In the genomic region with DNA sequence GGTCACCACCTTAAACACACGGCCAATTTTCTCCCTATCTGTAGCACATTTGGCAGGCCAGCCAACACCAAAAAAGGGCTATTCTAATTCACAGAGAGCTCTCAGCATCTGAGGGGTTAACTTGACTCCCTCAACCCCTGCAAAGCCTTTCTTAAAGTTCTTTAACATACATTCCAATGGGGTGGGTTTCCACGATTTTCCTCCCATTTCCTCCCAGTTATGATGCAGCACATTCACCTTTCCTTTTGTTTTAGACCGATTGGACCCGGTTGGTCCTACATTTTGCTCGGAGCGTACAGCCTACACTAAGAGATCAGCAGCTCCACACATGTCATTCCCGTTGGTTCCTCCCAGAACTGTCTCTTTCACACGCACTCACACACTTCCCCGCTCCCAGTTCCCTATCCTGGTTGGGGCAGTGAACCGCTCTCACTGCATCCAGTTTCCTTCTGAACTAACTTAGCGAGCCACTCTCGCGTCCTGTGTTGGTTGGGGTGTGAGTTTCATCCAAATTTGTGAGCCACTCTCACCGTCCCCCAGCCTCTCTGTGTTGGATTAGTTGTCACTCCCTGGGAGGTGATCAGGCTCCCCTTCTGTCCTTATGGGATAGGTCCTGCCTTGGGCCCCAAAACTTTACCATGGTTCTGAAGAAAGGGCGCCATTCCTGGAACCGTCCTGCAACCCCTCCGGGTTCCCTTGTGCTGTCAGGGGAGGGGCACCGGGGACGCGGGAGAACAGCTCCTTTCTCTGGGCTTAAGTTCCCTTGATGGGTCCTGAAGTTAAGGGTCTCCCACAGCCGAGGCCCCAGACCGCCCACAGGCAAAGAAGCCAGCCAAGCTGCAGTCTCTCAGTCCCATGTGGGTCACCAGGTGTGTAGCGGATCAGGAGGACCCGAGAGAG, we compare ENCODE assay signal across 11 cellular contexts. TPM values are rescaled to one million over a fixed set of nuclear protein-coding genes. Genes with fewer than 3 reads are reported as not detected.
DNase-seq lines count a peak whose midpoint lies in the region; ATAC-seq and TF ChIP-seq lines count a peak whose summit lies in the region.
"Had no signal": no experiment of that assay in that cellular context is flagged by ENCODE, and none has a peak within 500 bp of the region (broad histone marks: within the 10 kb centered on the region; RNA-seq: fewer than 3 reads in every experiment).

No MANE protein-coding gene starts in this region.

- no peaks in the 10 kb centered on the region for H3K9me3 ChIP-seq in iPS-20b (ENCODE audit: insufficient read depth, low read depth, low read length)
- H3K9me3 ChIP-seq: thoracic aorta had no signal

- no peaks in the 10 kb centered on the region for H3K9me3 Mint-ChIP-seq in T-helper 2 cell treated with Interferon-gamma antibody and Interleukin-4, amounts not matched to agents 5 μg/mL and 100 μg/mL, for 36 hours

- no peaks in the 10 kb centered on the region for H3K36me3 ChIP-seq in iPS-20b (ENCODE audit: insufficient read depth, low read depth, low read length)
- H3K36me3 ChIP-seq: thoracic aorta had no signal

- H3K9ac ChIP-seq in iPS-20b (ENCODE audit: low read depth, low read length): peak overlapping the region; percentile 68

- peaks cover 30% of the 10 kb centered on the region for H3K4me1 ChIP-seq in iPS-20b (ENCODE audit: insufficient read depth, low read length)

- H3K27me3 ChIP-seq in iPS-20b (ENCODE audit: insufficient read depth, low read length): no peaks in the 10 kb centered on the region

- no peaks in the 10 kb centered on the region for H3K36me3 Mint-ChIP-seq in T-helper 2 cell treated with Interferon-gamma antibody and Interleukin-4, amounts not matched to agents 5 μg/mL and 100 μg/mL, for 36 hours (ENCODE audit: low read depth)

- no peaks in the 10 kb centered on the region for H3K4me1 Mint-ChIP-seq in T-helper 2 cell treated with Interferon-gamma antibody and Interleukin-4, amounts not matched to agents 5 μg/mL and 100 μg/mL, for 36 hours (ENCODE audit: low read depth)

- ATAC-seq in HG03108 (IDR thresholded peaks at IDR 0.05; ENCODE audit: unreplicated experiment): no peak

- TF ChIP-seq CTCF in GM12865 (IDR thresholded peaks at IDR 0.05; ENCODE audit: insufficient read depth, low read depth, low read length, missing control alignments) (no peak), astrocyte of the cerebellum (IDR thresholded peaks at IDR 0.05; ENCODE audit: low read depth, low read length, missing control alignments) (no peak)

- in situ Hi-C loops in astrocyte of the cerebellum (cut with HindIII; ENCODE audit: low sequenced_read_pairs): no loop called here

- peak overlapping the region; percentile 4 for H3K4me3 ChIP-seq in GM12865 (ENCODE audit: low read depth, low read length)
- H3K4me3 ChIP-seq in astrocyte of the cerebellum (ENCODE audit: low read depth, low read length): peak overlapping the region; percentile 17
- peak overlapping the region; percentile 47 for H3K4me3 ChIP-seq in iPS-20b (ENCODE audit: low read length)
- H3K4me3 ChIP-seq: thoracic aorta had no signal

- H3K27ac ChIP-seq in iPS-20b (ENCODE audit: low read length): peak overlapping the region; percentile 70
- H3K27ac ChIP-seq: thoracic aorta had no signal

- no peak for DNase-seq in GM12865 (ENCODE audit: low read depth)
- DNase-seq in astrocyte of the cerebellum (ENCODE audit: low read depth): no peak
- DNase-seq in renal cortical epithelial cell (ENCODE audit: low read depth): peak; percentile 36
- no peak for DNase-seq in OCI-M2 (lab: John Stamatoyannopoulos, UW; ENCODE audit: unreplicated experiment)
- no peak for DNase-seq in anterior cingulate cortex (lab: John Stamatoyannopoulos, UW)
- DNase-seq in T-helper 2 cell treated with Interferon-gamma antibody and Interleukin-4, amounts not matched to agents 5 μg/mL and 100 μg/mL, for 36 hours (ENCODE audit: low spot score): no peak
- DNase-seq: amniotic stem cell had no signal

- H3K4me3 Mint-ChIP-seq in T-helper 2 cell treated with Interferon-gamma antibody and Interleukin-4, amounts not matched to agents 5 μg/mL and 100 μg/mL, for 36 hours: no peak overlapping the region

- no peak overlapping the region for H3K27ac Mint-ChIP-seq in T-helper 2 cell treated with Interferon-gamma antibody and Interleukin-4, amounts not matched to agents 5 μg/mL and 100 μg/mL, for 36 hours

- H3K27me3 Mint-ChIP-seq in T-helper 2 cell treated with Interferon-gamma antibody and Interleukin-4, amounts not matched to agents 5 μg/mL and 100 μg/mL, for 36 hours (ENCODE audit: low read depth): no peaks in the 10 kb centered on the region

RNA-seq across cellular contexts. Expression of a gene that starts 45.1 kb away (rescaled TPM):
- 33.3 and 72.8 TPM in 2 replicates for total RNA-seq in renal cortical epithelial cell
- total RNA-seq: M059J, thoracic aorta had no signal
